In the genomic region with DNA sequence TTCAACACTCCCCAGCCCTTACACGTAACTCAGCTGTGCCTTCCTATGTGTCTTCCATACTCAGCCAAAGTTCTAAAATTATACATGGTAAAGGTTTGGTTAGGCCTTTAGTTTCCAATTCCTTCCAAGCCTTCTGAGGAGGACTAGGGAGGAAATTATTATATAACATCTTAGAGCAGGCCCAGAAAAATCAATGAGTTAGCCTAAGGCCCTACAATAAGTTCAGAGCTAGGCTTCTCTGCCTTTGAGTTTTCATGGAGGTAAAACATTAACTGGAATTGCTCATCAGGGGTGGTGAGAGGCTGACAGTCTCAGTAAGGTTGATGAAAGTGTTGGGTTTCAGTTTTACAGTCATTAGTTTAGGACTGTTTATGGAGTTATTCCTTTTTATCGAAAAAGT, we compare ENCODE assay signal across 2 cellular contexts.
TF ChIP-seq lines count a peak whose summit lies in the region.

No MANE protein-coding gene starts in this region.

TF ChIP-seq in A549, 52 proteins besides CTCF, POLR2A, EP300 and RAD21 (continued from another document):
- TF ChIP-seq, protein P1, sequence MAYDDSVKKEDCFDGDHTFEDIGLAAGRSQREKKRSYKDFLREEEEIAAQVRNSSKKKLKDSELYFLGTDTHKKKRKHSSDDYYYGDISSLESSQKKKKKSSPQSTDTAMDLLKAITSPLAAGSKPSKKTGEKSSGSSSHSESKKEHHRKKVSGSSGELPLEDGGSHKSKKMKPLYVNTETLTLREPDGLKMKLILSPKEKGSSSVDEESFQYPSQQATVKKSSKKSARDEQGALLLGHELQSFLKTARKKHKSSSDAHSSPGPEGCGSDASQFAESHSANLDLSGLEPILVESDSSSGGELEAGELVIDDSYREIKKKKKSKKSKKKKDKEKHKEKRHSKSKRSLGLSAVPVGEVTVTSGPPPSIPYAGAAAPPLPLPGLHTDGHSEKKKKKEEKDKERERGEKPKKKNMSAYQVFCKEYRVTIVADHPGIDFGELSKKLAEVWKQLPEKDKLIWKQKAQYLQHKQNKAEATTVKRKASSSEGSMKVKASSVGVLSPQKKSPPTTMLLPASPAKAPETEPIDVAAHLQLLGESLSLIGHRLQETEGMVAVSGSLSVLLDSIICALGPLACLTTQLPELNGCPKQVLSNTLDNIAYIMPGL (CRISPR knock-in tag; IDR thresholded peaks at IDR 0.05; ENCODE audit: borderline replicate concordance): no peak
- TF ChIP-seq BHLHE40 (IDR thresholded peaks at IDR 0.05; ENCODE audit: low read depth, low read length): no peak
- TF ChIP-seq CEBPB (IDR thresholded peaks at IDR 0.05): no peak
TF ChIP-seq in A549: peak in this region for 0.

TF ChIP-seq in K562, 482 proteins besides CTCF, POLR2A, EP300 and RAD21 (continued from another document and continues in another):
- TF ChIP-seq, protein P2, sequence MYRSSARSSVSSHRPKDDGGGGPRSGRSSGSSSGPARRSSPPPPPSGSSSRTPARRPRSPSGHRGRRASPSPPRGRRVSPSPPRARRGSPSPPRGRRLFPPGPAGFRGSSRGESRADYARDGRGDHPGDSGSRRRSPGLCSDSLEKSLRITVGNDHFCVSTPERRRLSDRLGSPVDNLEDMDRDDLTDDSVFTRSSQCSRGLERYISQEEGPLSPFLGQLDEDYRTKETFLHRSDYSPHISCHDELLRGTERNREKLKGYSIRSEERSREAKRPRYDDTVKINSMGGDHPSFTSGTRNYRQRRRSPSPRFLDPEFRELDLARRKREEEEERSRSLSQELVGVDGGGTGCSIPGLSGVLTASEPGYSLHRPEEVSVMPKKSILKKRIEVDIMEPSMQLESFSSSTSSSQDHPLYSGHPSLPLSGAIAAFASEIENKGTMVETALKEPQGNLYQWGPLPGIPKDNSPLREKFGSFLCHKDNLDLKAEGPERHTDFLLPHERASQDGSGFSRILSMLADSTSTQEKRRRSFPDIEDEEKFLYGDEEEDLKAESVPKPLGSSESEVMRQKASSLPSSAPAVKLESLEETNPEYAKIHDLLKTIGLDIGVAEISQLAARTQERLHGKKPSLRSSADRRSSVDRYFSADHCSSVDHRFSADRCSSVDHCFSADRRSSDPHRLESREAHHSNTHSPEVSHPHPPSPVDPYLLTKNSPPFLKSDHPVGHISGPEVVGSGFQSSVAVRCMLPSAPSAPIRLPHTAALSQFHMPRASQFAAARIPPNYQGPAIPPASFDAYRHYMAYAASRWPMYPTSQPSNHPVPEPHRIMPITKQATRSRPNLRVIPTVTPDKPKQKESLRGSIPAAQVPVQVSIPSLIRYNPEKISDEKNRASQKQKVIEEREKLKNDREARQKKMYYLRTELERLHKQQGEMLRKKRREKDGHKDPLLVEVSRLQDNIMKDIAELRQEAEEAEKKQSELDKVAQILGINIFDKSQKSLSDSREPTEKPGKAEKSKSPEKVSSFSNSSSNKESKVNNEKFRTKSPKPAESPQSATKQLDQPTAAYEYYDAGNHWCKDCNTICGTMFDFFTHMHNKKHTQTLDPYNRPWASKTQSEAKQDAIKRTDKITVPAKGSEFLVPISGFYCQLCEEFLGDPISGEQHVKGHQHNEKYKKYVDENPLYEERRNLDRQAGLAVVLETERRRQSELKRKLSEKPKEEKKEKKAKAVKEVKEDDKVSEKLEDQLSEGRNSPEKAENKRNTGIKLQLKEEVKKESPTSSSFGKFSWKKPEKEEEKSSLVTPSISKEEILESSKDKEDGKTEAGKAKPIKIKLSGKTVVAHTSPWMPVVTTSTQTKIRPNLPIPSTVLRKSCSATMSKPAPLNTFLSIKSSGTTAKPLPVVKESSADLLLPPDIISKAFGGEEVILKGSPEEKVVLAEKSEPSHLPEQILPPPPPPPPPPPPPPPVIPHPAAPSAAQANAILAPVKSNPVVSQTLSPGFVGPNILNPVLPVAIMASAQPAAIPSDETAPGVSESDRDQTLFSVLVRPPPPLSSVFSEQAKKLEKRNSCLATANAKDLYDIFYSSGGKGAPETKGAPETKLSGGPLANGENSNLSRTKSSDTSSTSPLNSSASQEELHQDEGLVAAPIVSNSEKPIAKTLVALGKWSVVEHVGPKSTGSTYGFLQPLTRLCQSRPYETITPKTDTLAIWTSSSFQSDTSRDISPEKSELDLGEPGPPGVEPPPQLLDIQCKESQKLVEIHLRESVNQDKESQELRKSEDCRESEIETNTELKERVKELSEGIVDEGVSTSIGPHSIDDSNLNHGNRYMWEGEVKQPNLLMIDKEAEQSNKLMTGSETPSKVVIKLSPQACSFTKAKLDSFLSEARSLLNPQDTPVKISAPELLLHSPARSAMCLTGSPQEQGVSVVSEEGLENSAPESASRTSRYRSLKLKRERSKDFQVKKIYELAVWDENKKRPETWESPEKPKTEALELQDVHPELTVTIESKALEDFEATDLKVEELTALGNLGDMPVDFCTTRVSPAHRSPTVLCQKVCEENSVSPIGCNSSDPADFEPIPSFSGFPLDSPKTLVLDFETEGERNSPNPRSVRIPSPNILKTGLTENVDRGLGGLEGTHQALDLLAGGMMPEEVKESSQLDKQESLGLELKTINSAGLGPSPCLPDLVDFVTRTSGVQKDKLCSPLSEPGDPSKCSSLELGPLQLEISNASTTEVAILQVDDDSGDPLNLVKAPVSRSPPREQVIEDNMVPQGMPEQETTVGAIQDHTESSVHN (IDR thresholded peaks at IDR 0.05; ENCODE audit: borderline replicate concordance in 1 of 2, low read depth in 1 of 2): no peak
- TF ChIP-seq ZNF12 (CRISPR knock-in tag; IDR thresholded peaks at IDR 0.05): no peak
- no peak for TF ChIP-seq CBX3 (IDR thresholded peaks at IDR 0.05; ENCODE audit: borderline replicate concordance in 1 of 2, low read length in 2 of 2)
- TF ChIP-seq, protein P3, sequence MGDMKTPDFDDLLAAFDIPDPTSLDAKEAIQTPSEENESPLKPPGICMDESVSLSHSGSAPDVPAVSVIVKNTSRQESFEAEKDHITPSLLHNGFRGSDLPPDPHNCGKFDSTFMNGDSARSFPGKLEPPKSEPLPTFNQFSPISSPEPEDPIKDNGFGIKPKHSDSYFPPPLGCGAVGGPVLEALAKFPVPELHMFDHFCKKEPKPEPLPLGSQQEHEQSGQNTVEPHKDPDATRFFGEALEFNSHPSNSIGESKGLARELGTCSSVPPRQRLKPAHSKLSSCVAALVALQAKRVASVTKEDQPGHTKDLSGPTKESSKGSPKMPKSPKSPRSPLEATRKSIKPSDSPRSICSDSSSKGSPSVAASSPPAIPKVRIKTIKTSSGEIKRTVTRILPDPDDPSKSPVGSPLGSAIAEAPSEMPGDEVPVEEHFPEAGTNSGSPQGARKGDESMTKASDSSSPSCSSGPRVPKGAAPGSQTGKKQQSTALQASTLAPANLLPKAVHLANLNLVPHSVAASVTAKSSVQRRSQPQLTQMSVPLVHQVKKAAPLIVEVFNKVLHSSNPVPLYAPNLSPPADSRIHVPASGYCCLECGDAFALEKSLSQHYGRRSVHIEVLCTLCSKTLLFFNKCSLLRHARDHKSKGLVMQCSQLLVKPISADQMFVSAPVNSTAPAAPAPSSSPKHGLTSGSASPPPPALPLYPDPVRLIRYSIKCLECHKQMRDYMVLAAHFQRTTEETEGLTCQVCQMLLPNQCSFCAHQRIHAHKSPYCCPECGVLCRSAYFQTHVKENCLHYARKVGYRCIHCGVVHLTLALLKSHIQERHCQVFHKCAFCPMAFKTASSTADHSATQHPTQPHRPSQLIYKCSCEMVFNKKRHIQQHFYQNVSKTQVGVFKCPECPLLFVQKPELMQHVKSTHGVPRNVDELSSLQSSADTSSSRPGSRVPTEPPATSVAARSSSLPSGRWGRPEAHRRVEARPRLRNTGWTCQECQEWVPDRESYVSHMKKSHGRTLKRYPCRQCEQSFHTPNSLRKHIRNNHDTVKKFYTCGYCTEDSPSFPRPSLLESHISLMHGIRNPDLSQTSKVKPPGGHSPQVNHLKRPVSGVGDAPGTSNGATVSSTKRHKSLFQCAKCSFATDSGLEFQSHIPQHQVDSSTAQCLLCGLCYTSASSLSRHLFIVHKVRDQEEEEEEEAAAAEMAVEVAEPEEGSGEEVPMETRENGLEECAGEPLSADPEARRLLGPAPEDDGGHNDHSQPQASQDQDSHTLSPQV (IDR thresholded peaks at IDR 0.05): peak; percentile 44; the same call in 1 of the 2 replicates
- 0 out of 2 replicates have a peak, but pooled peaks have one; percentile 24 for TF ChIP-seq ZNF354B (CRISPR knock-in tag; IDR thresholded peaks at IDR 0.05)
- 0 out of 2 replicates have a peak, but pooled peaks have one; percentile 22 for TF ChIP-seq PML (IDR thresholded peaks at IDR 0.05; ENCODE audit: low read length)
- TF ChIP-seq, protein P4, sequence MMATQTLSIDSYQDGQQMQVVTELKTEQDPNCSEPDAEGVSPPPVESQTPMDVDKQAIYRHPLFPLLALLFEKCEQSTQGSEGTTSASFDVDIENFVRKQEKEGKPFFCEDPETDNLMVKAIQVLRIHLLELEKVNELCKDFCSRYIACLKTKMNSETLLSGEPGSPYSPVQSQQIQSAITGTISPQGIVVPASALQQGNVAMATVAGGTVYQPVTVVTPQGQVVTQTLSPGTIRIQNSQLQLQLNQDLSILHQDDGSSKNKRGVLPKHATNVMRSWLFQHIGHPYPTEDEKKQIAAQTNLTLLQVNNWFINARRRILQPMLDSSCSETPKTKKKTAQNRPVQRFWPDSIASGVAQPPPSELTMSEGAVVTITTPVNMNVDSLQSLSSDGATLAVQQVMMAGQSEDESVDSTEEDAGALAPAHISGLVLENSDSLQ (IDR thresholded peaks at IDR 0.05): 0 out of 2 replicates have a peak, but pooled peaks have one; percentile 16
- TF ChIP-seq, protein P5, sequence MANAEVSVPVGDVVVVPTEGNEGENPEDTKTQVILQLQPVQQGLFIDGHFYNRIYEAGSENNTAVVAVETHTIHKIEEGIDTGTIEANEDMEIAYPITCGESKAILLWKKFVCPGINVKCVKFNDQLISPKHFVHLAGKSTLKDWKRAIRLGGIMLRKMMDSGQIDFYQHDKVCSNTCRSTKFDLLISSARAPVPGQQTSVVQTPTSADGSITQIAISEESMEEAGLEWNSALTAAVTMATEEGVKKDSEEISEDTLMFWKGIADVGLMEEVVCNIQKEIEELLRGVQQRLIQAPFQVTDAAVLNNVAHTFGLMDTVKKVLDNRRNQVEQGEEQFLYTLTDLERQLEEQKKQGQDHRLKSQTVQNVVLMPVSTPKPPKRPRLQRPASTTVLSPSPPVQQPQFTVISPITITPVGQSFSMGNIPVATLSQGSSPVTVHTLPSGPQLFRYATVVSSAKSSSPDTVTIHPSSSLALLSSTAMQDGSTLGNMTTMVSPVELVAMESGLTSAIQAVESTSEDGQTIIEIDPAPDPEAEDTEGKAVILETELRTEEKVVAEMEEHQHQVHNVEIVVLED (CRISPR knock-in tag; IDR thresholded peaks at IDR 0.05): peak; percentile 19; the same call in 1 of the 2 replicates
- TF ChIP-seq, protein P6, sequence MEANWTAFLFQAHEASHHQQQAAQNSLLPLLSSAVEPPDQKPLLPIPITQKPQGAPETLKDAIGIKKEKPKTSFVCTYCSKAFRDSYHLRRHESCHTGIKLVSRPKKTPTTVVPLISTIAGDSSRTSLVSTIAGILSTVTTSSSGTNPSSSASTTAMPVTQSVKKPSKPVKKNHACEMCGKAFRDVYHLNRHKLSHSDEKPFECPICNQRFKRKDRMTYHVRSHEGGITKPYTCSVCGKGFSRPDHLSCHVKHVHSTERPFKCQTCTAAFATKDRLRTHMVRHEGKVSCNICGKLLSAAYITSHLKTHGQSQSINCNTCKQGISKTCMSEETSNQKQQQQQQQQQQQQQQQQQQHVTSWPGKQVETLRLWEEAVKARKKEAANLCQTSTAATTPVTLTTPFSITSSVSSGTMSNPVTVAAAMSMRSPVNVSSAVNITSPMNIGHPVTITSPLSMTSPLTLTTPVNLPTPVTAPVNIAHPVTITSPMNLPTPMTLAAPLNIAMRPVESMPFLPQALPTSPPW (CRISPR knock-in tag; IDR thresholded peaks at IDR 0.05): peak; percentile 27
- TF ChIP-seq ERF (CRISPR knock-in tag; IDR thresholded peaks at IDR 0.05): 0 out of 2 replicates have a peak, but pooled peaks have one; percentile 18
- TF ChIP-seq, protein P7, sequence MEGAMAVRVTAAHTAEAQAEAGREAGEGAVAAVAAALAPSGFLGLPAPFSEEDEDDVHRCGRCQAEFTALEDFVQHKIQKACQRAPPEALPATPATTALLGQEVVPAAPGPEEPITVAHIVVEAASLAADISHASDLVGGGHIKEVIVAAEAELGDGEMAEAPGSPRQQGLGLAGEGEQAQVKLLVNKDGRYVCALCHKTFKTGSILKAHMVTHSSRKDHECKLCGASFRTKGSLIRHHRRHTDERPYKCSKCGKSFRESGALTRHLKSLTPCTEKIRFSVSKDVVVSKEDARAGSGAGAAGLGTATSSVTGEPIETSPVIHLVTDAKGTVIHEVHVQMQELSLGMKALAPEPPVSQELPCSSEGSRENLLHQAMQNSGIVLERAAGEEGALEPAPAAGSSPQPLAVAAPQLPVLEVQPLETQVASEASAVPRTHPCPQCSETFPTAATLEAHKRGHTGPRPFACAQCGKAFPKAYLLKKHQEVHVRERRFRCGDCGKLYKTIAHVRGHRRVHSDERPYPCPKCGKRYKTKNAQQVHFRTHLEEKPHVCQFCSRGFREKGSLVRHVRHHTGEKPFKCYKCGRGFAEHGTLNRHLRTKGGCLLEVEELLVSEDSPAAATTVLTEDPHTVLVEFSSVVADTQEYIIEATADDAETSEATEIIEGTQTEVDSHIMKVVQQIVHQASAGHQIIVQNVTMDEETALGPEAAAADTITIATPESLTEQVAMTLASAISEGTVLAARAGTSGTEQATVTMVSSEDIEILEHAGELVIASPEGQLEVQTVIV (CRISPR knock-in tag; IDR thresholded peaks at IDR 0.05; ENCODE audit: borderline replicate concordance): 0 out of 2 replicates have a peak, but pooled peaks have one; percentile 69
- TF ChIP-seq, protein P8, sequence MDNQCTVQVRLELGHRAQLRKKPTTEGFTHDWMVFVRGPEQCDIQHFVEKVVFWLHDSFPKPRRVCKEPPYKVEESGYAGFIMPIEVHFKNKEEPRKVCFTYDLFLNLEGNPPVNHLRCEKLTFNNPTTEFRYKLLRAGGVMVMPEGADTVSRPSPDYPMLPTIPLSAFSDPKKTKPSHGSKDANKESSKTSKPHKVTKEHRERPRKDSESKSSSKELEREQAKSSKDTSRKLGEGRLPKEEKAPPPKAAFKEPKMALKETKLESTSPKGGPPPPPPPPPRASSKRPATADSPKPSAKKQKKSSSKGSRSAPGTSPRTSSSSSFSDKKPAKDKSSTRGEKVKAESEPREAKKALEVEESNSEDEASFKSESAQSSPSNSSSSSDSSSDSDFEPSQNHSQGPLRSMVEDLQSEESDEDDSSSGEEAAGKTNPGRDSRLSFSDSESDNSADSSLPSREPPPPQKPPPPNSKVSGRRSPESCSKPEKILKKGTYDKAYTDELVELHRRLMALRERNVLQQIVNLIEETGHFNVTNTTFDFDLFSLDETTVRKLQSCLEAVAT (IDR thresholded peaks at IDR 0.05): peak; percentile 90 to 95
- TF ChIP-seq, protein P9, sequence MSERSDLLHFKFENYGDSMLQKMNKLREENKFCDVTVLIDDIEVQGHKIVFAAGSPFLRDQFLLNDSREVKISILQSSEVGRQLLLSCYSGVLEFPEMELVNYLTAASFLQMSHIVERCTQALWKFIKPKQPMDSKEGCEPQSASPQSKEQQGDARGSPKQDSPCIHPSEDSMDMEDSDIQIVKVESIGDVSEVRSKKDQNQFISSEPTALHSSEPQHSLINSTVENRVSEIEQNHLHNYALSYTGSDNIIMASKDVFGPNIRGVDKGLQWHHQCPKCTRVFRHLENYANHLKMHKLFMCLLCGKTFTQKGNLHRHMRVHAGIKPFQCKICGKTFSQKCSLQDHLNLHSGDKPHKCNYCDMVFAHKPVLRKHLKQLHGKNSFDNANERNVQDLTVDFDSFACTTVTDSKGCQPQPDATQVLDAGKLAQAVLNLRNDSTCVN (CRISPR knock-in tag; IDR thresholded peaks at IDR 0.05): 0 out of 2 replicates have a peak, but pooled peaks have one; percentile 34
- TF ChIP-seq, protein P10, sequence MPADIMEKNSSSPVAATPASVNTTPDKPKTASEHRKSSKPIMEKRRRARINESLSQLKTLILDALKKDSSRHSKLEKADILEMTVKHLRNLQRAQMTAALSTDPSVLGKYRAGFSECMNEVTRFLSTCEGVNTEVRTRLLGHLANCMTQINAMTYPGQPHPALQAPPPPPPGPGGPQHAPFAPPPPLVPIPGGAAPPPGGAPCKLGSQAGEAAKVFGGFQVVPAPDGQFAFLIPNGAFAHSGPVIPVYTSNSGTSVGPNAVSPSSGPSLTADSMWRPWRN (IDR thresholded peaks at IDR 0.05; ENCODE audit: low read depth): peak; percentile 23; the same call in 1 of the 2 replicates
- peak; percentile 70; the same call in 1 of the 2 replicates for TF ChIP-seq NR2F6 (CRISPR knock-in tag; IDR thresholded peaks at IDR 0.05)
- TF ChIP-seq MAFK (IDR thresholded peaks at IDR 0.05; ENCODE audit: low read length): 0 out of 2 replicates have a peak, but pooled peaks have one; percentile 6
- TF ChIP-seq ZNF197 (CRISPR knock-in tag; IDR thresholded peaks at IDR 0.05; ENCODE audit: low read depth): no peak
